18 cellular contexts compared by ENCODE assay signal in genomic region chr1:76503100-76503499, GRCh38.
DNase-seq lines count a peak whose midpoint lies in the region; ATAC-seq and TF ChIP-seq lines count a peak whose summit lies in the region.
"Had no signal": no experiment of that assay in that cellular context is flagged by ENCODE, and none has a peak within 500 bp of the region (broad histone marks: within the 10 kb centered on the region; RNA-seq: fewer than 3 reads in every experiment).

No MANE protein-coding gene starts in this region.

- peak overlapping the region; percentile 92 for H3K27ac Mint-ChIP-seq in neural crest cell (ENCODE audit: unreplicated experiment)
- no peak overlapping the region for H3K27ac Mint-ChIP-seq in Calu3 (ENCODE audit: unreplicated experiment)

- no peak for TF ChIP-seq CTCF in neural crest cell (conservative IDR thresholded peaks at IDR 0.05)
- TF ChIP-seq CTCF in Calu3 (IDR thresholded peaks at IDR 0.05; ENCODE audit: unreplicated experiment) = no peak
- TF ChIP-seq CTCF in heart right ventricle (IDR thresholded peaks at IDR 0.05) = no peak

- H3K27ac ChIP-seq in iPS DF 6.9 (ENCODE audit: low read length) (no peak overlapping the region), heart right ventricle (no peak overlapping the region)

- H3K4me3 Mint-ChIP-seq in neural crest cell (no peak overlapping the region), Calu3 (ENCODE audit: low read depth, unreplicated experiment) (no peak overlapping the region)

- H3K9me3 Mint-ChIP-seq in neural crest cell (no peaks in the 10 kb centered on the region), Calu3 (ENCODE audit: low read depth, unreplicated experiment) (no peaks in the 10 kb centered on the region)

- CTCF ChIA-PET in Calu3 (lab: Charles Lee) = no interaction called here

- no peaks in the 10 kb centered on the region for H3K9me3 ChIP-seq in iPS DF 6.9 (ENCODE audit: control insufficient read depth, insufficient read depth, low read length)
- H3K9me3 ChIP-seq in heart right ventricle = no peaks in the 10 kb centered on the region
- H3K9me3 ChIP-seq: BE2C, HAP-1 had no signal

- no peaks in the 10 kb centered on the region for H3K36me3 ChIP-seq in H7 (replicated peaks; ENCODE audit: control insufficient read depth, insufficient read depth, low read length)
- H3K36me3 ChIP-seq in iPS DF 6.9 (ENCODE audit: control insufficient read depth, insufficient read depth, low read length) = no peaks in the 10 kb centered on the region
- no peaks in the 10 kb centered on the region for H3K36me3 ChIP-seq in heart right ventricle
- H3K36me3 ChIP-seq: BE2C, HAP-1 had no signal

- H3K4me1 Mint-ChIP-seq in neural crest cell (peaks cover 60% of the 10 kb centered on the region), Calu3 (ENCODE audit: low read depth, unreplicated experiment) (no peaks in the 10 kb centered on the region)

- no peaks in the 10 kb centered on the region for H3K36me3 Mint-ChIP-seq in neural crest cell (ENCODE audit: low read depth)
- no peaks in the 10 kb centered on the region for H3K36me3 Mint-ChIP-seq in Calu3 (ENCODE audit: insufficient read depth, unreplicated experiment)

- WGBS in iPS DF 6.9 (ENCODE audit: insufficient coverage, insufficient read length) = no CpG with 5 or more reads among the region's 3 CpGs
- WGBS in heart right ventricle, 2 donors = 83 to 92% methylated on average over 3 of the region's 3 CpGs

- no TSS peak for BruUV-seq in Calu3 (replicated peaks; lab: Mats Ljungman, UMichigan)

- H3K4me3 ChIP-seq in H7 (ENCODE audit: insufficient read depth, low read depth, low read length) (no peak overlapping the region), iPS DF 6.9 (ENCODE audit: low read length) (no peak overlapping the region), heart right ventricle (no peak overlapping the region)
- H3K4me3 ChIP-seq: GM12878, HAP-1 had no signal

- DNase-seq in H7 = peak; percentile 5
- DNase-seq in ecto neural progenitor cell (ENCODE audit: low spot score) = peak; percentile 58
- DNase-seq in iPS DF 6.9 (ENCODE audit: low read depth, low spot score) = peak; percentile 55
- no peak for DNase-seq in neural crest cell (ENCODE audit: low read depth, low spot score)
- no peak for DNase-seq in Calu3
- no peak for DNase-seq in heart right ventricle
- no peak for DNase-seq in DMS153 (lab: John Stamatoyannopoulos, UW)
- no peak for DNase-seq in Right ventricle myocardium inferior (ENCODE audit: missing footprints)
- DNase-seq: BE2C, DMS79 treated with DMSO at 0.1 percent for 48 hours, Karpas-422, MV-4-11, NCI-H1694 treated with DMSO at 0.1 percent for 48 hours, NCI-H446, NCI-H526 treated with DMSO at 0.1 percent for 48 hours, SHP77 had no signal

- H3K27me3 Mint-ChIP-seq in neural crest cell (ENCODE audit: low read depth) (no peaks in the 10 kb centered on the region), Calu3 (ENCODE audit: unreplicated experiment) (no peaks in the 10 kb centered on the region)

- intact Hi-C loops in Calu3 (cut with micrococcal nuclease; ENCODE audit: unreplicated experiment) = no loop called here
- intact Hi-C loops in heart right ventricle (cut with DNase I) = no loop called here
- intact Hi-C loops in Right ventricle myocardium inferior (cut with DNase I) = no loop called here

- no peaks in the 10 kb centered on the region for H3K4me1 ChIP-seq in iPS DF 6.9 (ENCODE audit: control insufficient read depth, insufficient read depth, low read length)
- peaks cover 0 to 10% (median 3%) of the 10 kb centered on the region in 9 donors for H3K4me1 ChIP-seq in heart right ventricle
- H3K4me1 ChIP-seq: BE2C, HAP-1 had no signal

- no peak for ATAC-seq in heart right ventricle
- ATAC-seq in Right ventricle myocardium inferior = no peak
- ATAC-seq: GM12878 had no signal

- H3K27me3 ChIP-seq in H7 (ENCODE audit: control insufficient read depth, insufficient read depth, low read length) (no peaks in the 10 kb centered on the region), iPS DF 6.9 (ENCODE audit: control insufficient read depth, insufficient read depth, low read length) (no peaks in the 10 kb centered on the region), heart right ventricle (no peaks in the 10 kb centered on the region)
- H3K27me3 ChIP-seq: BE2C had no signal

Comparison
In these comparisons a context has a peak if more than half of its experiments do, and no peak if none do; other contexts are left out.
1. DNase-seq: peak in H7 (single experiment), ecto neural progenitor cell (single experiment) and iPS DF 6.9 (single experiment); none in neural crest cell (single experiment), Calu3 (single experiment), heart right ventricle (0 of 2), DMS153 (single experiment) and Right ventricle myocardium inferior (single experiment).